ENCODE assay signal across 8 cellular contexts in the genomic region with DNA sequence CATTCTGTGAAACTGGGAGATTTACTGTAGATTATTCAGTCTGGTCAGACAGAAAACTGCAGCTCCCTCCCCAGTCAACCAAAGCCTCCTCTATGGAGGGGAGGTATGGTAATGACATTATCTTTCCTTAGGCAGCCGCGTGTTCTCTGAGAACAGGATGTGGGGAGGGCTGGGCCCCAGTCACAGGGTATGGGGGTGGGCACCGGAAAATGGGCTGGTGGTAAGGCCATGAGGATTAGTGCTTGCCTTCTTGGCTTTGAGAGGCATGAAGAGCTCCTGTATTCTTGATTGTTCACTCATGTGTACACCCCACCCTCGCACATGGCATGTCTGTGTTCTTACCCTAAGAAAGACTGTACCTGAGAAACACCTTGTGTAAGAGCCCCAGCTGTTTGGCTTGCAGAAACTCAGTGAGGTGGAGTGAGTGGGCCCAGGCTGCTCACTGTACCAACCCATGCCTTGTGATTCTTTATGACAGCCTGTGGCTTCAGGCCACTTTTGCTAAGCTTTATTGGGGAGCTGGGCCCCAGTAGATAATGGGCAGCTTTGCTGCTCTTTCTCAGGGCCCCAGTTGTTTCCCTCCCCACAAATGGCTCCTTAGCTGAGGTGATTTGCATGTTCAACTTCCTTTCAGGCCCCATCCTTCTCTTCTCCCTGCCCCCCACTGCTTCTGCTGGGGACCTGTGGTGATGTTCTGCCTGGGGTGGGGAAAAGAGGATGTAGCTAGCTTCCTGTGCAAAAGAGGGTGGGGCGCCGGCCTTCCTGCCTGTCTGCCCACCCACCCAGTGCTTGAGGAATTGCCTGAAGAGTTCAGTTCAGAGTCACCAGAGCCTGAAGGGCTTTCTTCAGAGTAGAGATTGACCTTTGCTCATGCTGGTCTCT. TPM values are rescaled to one million over a fixed set of nuclear protein-coding genes. Genes with fewer than 3 reads are reported as not detected.
DNase-seq lines count a peak whose midpoint lies in the region; ATAC-seq and TF ChIP-seq lines count a peak whose summit lies in the region.

No MANE protein-coding gene starts in this region.

- intact Hi-C loops in dendritic cell treated with granulocyte-macrophage colony-stimulating factor and Interleukin-4, amounts not matched to agents 40 ng/mL and 50 ng/mL, for 4 days (cut with micrococcal nuclease) = no loop called here
- intact Hi-C loops in prostate gland (cut with DNase I) = no loop called here

- no peaks in the 10 kb centered on the region for H3K27me3 Mint-ChIP-seq in CD4-positive, CD25-positive, alpha-beta regulatory T cell
- H3K27me3 Mint-ChIP-seq in dendritic cell treated with granulocyte-macrophage colony-stimulating factor and Interleukin-4, amounts not matched to agents 40 ng/mL and 50 ng/mL, for 4 days = no peaks in the 10 kb centered on the region
- H3K27me3 Mint-ChIP-seq in nephron progenitor cell (ENCODE audit: low read depth, poor library complexity) = peaks cover 3% of the 10 kb centered on the region

- peaks cover 0 to 1% (median 0%) of the 10 kb centered on the region in 7 donors for H3K9me3 Mint-ChIP-seq in CD4-positive, CD25-positive, alpha-beta regulatory T cell
- H3K9me3 Mint-ChIP-seq in dendritic cell treated with granulocyte-macrophage colony-stimulating factor and Interleukin-4, amounts not matched to agents 40 ng/mL and 50 ng/mL, for 4 days = no peaks in the 10 kb centered on the region
- H3K9me3 Mint-ChIP-seq in nephron progenitor cell = peaks cover 41% of the 10 kb centered on the region

- H3K36me3 Mint-ChIP-seq in CD4-positive, CD25-positive, alpha-beta regulatory T cell = peaks cover 15% of the 10 kb centered on the region
- H3K36me3 Mint-ChIP-seq in dendritic cell treated with granulocyte-macrophage colony-stimulating factor and Interleukin-4, amounts not matched to agents 40 ng/mL and 50 ng/mL, for 4 days (ENCODE audit: low read depth) = peaks cover 36% of the 10 kb centered on the region
- H3K36me3 Mint-ChIP-seq in nephron progenitor cell (ENCODE audit: low read depth) = peaks cover 4% of the 10 kb centered on the region

- peaks cover 91% of the 10 kb centered on the region for H3K4me1 ChIP-seq in CD4-positive, CD25-positive, alpha-beta regulatory T cell (ENCODE audit: control insufficient read depth, insufficient read depth, low read length, poor library complexity, severe bottlenecking)
- H3K4me1 ChIP-seq in HUES64 (ENCODE audit: insufficient read depth, low read length) (peaks cover 17% of the 10 kb centered on the region), tibial nerve (peaks cover 0 to 54% (median 17%) of the 10 kb centered on the region in 4 donors), prostate gland (replicated peaks) (no peaks in the 10 kb centered on the region)

- 55% methylated on average over 6 of the region's 6 CpGs for WGBS in HUES64
- 24 to 37% methylated on average over 6 of the region's 6 CpGs for WGBS in tibial nerve, 2 donors
- WGBS in prostate gland = 64% methylated on average over 4 of the region's 6 CpGs

- H3K27ac ChIP-seq in CD4-positive, CD25-positive, alpha-beta regulatory T cell (ENCODE audit: insufficient read depth, low read length, poor library complexity, severe bottlenecking) = peak overlapping the region; percentile 82
- H3K27ac ChIP-seq in HUES64 (ENCODE audit: low read depth, low read length) (peak overlapping the region; percentile 49; the same call in 1 of the 2 replicates), tibial nerve (peak overlapping the region in 3 of 4 donors; percentile 50 to 74 (median 62)), prostate gland (no peak overlapping the region)

- ATAC-seq in CD4-positive, CD25-positive, alpha-beta regulatory T cell (ENCODE audit: low read depth in 2 of 2) = peak; percentile 88 to 90
- peak; percentile 68 for ATAC-seq in GM21390 (IDR thresholded peaks at IDR 0.05; ENCODE audit: unreplicated experiment)

- TF ChIP-seq POLR2A in tibial nerve (IDR thresholded peaks at IDR 0.05) = no peak
- no peak for TF ChIP-seq POLR2A in prostate gland (IDR thresholded peaks at IDR 0.05)

- H3K4me3 Mint-ChIP-seq in CD4-positive, CD25-positive, alpha-beta regulatory T cell = peak overlapping the region; percentile 76 to 91 (median 84)
- peak overlapping the region; percentile 46 for H3K4me3 Mint-ChIP-seq in dendritic cell treated with granulocyte-macrophage colony-stimulating factor and Interleukin-4, amounts not matched to agents 40 ng/mL and 50 ng/mL, for 4 days
- H3K4me3 Mint-ChIP-seq in nephron progenitor cell = no peak overlapping the region

- peak overlapping the region; percentile 92 to 96 (median 94) for H3K27ac Mint-ChIP-seq in CD4-positive, CD25-positive, alpha-beta regulatory T cell
- peak overlapping the region; percentile 75 for H3K27ac Mint-ChIP-seq in dendritic cell treated with granulocyte-macrophage colony-stimulating factor and Interleukin-4, amounts not matched to agents 40 ng/mL and 50 ng/mL, for 4 days
- H3K27ac Mint-ChIP-seq in nephron progenitor cell = peak overlapping the region; percentile 77

- H3K27me3 ChIP-seq in CD4-positive, CD25-positive, alpha-beta regulatory T cell (ENCODE audit: control insufficient read depth, insufficient read depth, low read length) = no peaks in the 10 kb centered on the region
- H3K27me3 ChIP-seq in HUES64 (ENCODE audit: insufficient read depth, low read length) (no peaks in the 10 kb centered on the region), tibial nerve (no peaks in the 10 kb centered on the region), prostate gland (replicated peaks; ENCODE audit: insufficient read depth) (no peaks in the 10 kb centered on the region)

- DNase-seq in CD4-positive, CD25-positive, alpha-beta regulatory T cell = peak; percentile 52 to 93 (median 78)
- DNase-seq in activated CD4-positive, alpha-beta T cell treated with anti-CD3 and anti-CD28 coated beads for 1 hour = peak; percentile 52
- peak; percentile 9 for DNase-seq in nephron progenitor cell
- DNase-seq in tibial nerve (ENCODE audit: low spot score in 2 of 2) = peak in 1 of 2 donors; percentile 14
- DNase-seq in prostate gland (ENCODE audit: low spot score) = no peak

- H3K9ac ChIP-seq in HUES64 (ENCODE audit: low read depth, low read length) = no peak overlapping the region

- H3K36me3 ChIP-seq in CD4-positive, CD25-positive, alpha-beta regulatory T cell (ENCODE audit: control insufficient read depth, insufficient read depth, low read length) = peaks cover 7% of the 10 kb centered on the region
- H3K36me3 ChIP-seq in HUES64 (ENCODE audit: insufficient read depth, low read length) (no peaks in the 10 kb centered on the region), tibial nerve (no peaks in the 10 kb centered on the region), prostate gland (no peaks in the 10 kb centered on the region)

- no peak for TF ChIP-seq CTCF in nephron progenitor cell (IDR thresholded peaks at IDR 0.05)
- no peak for TF ChIP-seq CTCF in tibial nerve (IDR thresholded peaks at IDR 0.05)
- no peak for TF ChIP-seq CTCF in prostate gland (IDR thresholded peaks at IDR 0.05)

- no peaks in the 10 kb centered on the region for H3K9me3 ChIP-seq in CD4-positive, CD25-positive, alpha-beta regulatory T cell (ENCODE audit: control insufficient read depth in 2 of 2, low read length in 2 of 2)
- H3K9me3 ChIP-seq in HUES64 (ENCODE audit: insufficient read depth, low read depth, low read length) (no peaks in the 10 kb centered on the region), tibial nerve (no peaks in the 10 kb centered on the region), prostate gland (no peaks in the 10 kb centered on the region)

- peak overlapping the region; percentile 76 for H3K4me3 ChIP-seq in CD4-positive, CD25-positive, alpha-beta regulatory T cell (ENCODE audit: low read depth, low read length)
- no peak overlapping the region for H3K4me3 ChIP-seq in HUES64 (ENCODE audit: low read length)
- no peak overlapping the region for H3K4me3 ChIP-seq in tibial nerve
- no peak overlapping the region for H3K4me3 ChIP-seq in prostate gland

- TF ChIP-seq EP300 in tibial nerve (IDR thresholded peaks at IDR 0.05) = peak in 1 of 2 donors; percentile 37

- H3K4me1 Mint-ChIP-seq in CD4-positive, CD25-positive, alpha-beta regulatory T cell = peaks cover 45 to 99% (median 66%) of the 10 kb centered on the region in 4 donors
- peaks cover 81% of the 10 kb centered on the region for H3K4me1 Mint-ChIP-seq in dendritic cell treated with granulocyte-macrophage colony-stimulating factor and Interleukin-4, amounts not matched to agents 40 ng/mL and 50 ng/mL, for 4 days (ENCODE audit: low read depth)
- H3K4me1 Mint-ChIP-seq in nephron progenitor cell = peaks cover 49% of the 10 kb centered on the region

RNA-seq across cellular contexts. Expression of a gene that starts 30.7 kb away (rescaled TPM):
- 339 TPM for total RNA-seq in CD4-positive, CD25-positive, alpha-beta regulatory T cell
- polyA plus RNA-seq in CD4-positive, CD25-positive, alpha-beta regulatory T cell = 100 to 1,000 TPM; 382 to 527 (median 469) TPM
- polyA plus RNA-seq in HUES64 (2013, experiment 1 of 2) = 136 TPM
- 164 TPM for polyA plus RNA-seq in HUES64 (2013, experiment 2 of 2)
- total RNA-seq in tibial nerve (100 to 1,000 TPM; 215 to 284 (median 258) TPM), prostate gland (100 to 1,000 TPM in 1 of 2 donors, 10 to 100 TPM in 1; 53.6 to 116 TPM)

Comparison
In these comparisons a context has a peak if more than half of its experiments do, and no peak if none do; other contexts are left out.
1. H3K27ac ChIP-seq: peak in CD4-positive, CD25-positive, alpha-beta regulatory T cell (single experiment), HUES64 (single experiment) and tibial nerve (3 of 4); none in prostate gland (0 of 2).
2. Peak in every context shown above with its lines, with median percentiles within 50 percentile points of each other: H3K27ac Mint-ChIP-seq.